Comparison of ENCODE assay signal across 22 cellular contexts in genomic region chr19:41232686-41233085, GRCh38. TPM values are rescaled to one million over a fixed set of nuclear protein-coding genes. Genes with fewer than 3 reads are reported as not detected.
"Had no signal": no experiment of that assay in that cellular context is flagged by ENCODE, and none has a peak within 500 bp of the region (broad histone marks: within the 10 kb centered on the region; RNA-seq: fewer than 3 reads in every experiment).

No MANE protein-coding gene starts in this region.

- H3K4me2 ChIP-seq: SK-N-SH had no signal

- H3K27ac Mint-ChIP-seq: IgD-negative memory B cell had no signal

- H3K9me3 ChIP-seq: SK-N-SH had no signal

- DNase-seq: KBM-7, MV-4-11, NCI-H1048, NCI-H1105, NCI-H1417, NCI-H1436 treated with DMSO at 0.1 percent for 48 hours, NCI-H1694, NCI-H187 treated with DMSO at 0.1 percent for 48 hours, NCI-H2081, NCI-H2107, NCI-H2227 treated with DMSO at 0.1 percent for 48 hours, NCI-H524 treated with DMSO at 0.1 percent for 48 hours, NCI-H69, NCI-H774, RPMI8226, SHP77, SK-N-SH, SW 1271 had no signal

- H3K4me3 Mint-ChIP-seq: IgD-negative memory B cell had no signal

- H3K4me1 Mint-ChIP-seq: IgD-negative memory B cell had no signal

- H3K9ac ChIP-seq: SK-N-SH had no signal

- H3K36me3 Mint-ChIP-seq: IgD-negative memory B cell had no signal

RNA-seq across cellular contexts. Expression of gene CYP2S1, which starts 39.7 kb away (rescaled TPM):
- total RNA-seq: LHCN-M2, MCF 10A, SK-MEL-5 had no signal
- polyA plus RNA-seq: IgD-negative memory B cell had no signal
